ENCODE assay signal across 13 cellular contexts in the genomic region with DNA sequence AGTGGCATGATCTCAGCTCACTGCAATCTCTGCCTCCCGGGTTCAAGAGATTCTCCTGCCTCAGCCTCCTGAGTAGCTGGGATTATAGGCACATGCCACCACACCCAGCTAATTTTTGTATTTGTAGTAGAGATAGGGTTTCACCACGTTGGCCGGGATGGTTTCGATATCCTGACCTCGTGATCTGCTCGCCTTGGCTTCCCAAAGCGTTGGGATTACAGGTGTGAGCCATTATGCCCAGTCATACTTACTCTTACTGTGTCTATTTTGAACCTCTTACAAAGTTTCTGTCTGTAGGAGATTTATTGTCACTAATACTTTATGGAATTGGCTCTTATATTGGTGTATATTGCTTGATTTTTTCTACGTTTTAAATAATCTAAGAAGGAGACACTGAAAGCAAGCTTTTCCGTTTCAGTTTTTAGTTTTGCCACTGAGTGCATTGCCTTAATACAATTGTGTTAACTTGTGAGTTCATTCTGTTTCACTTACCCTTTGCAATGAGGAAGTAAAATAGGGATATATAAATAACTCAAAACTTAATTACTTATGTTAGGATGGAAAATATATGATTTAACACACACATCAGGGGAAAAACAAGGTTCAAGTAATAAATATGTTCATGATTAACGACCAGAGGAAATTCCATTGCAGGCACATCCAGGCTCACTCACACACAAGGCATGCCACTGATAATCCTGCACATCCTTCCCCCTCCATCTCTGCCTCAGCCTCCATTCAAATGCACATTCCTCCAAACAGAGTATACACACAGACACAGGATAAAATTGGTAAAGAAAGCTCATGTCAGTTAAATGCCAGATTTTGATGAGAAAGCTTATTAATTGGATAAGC.
DNase-seq lines count a peak whose midpoint lies in the region; ATAC-seq and TF ChIP-seq lines count a peak whose summit lies in the region.
"Had no signal": no experiment of that assay in that cellular context is flagged by ENCODE, and none has a peak within 500 bp of the region (broad histone marks: within the 10 kb centered on the region; RNA-seq: fewer than 3 reads in every experiment).

No MANE protein-coding gene starts in this region.

- DNase-seq in HFF-Myc (ENCODE audit: extremely low read depth, low read depth) (peak; percentile 81), amniotic stem cell (lab: John Stamatoyannopoulos, UW) (peak; percentile 38), kidney tubule cell (ENCODE audit: low spot score) (peak; percentile 76), C1 segment of cervical spinal cord (lab: John Stamatoyannopoulos, UW) (no peak)
- DNase-seq: naive thymus-derived CD4-positive, alpha-beta T cell; NCI-H1436; NCI-H774; spleen; trophoblast cell had no signal

- peak overlapping the region; percentile 41 for H3K27ac ChIP-seq in ACC112 (ENCODE audit: low read depth, low read length)

- peak overlapping the region; percentile 32; the same call in 1 of the 2 replicates for H3K4me3 ChIP-seq in ACC112 (ENCODE audit: low read depth, low read length)
- no peak overlapping the region for H3K4me3 ChIP-seq in HFF-Myc (replicated peaks; ENCODE audit: low read depth, low read length)
- H3K4me3 ChIP-seq: spleen had no signal

- no peaks in the 10 kb centered on the region for H3K79me2 ChIP-seq in ACC112 (ENCODE audit: control insufficient read depth, insufficient read depth, low read length, unreplicated experiment)

- no peaks in the 10 kb centered on the region for H3K36me3 ChIP-seq in ACC112 (ENCODE audit: insufficient read depth, low read length)
- H3K36me3 ChIP-seq: spleen had no signal

- ATAC-seq in GM19035 (IDR thresholded peaks at IDR 0.05; ENCODE audit: unreplicated experiment), result no peak
- no peak for ATAC-seq in HG02588 (IDR thresholded peaks at IDR 0.05; ENCODE audit: unreplicated experiment)
- ATAC-seq in HG03135 (IDR thresholded peaks at IDR 0.05; ENCODE audit: unreplicated experiment), result no peak
- ATAC-seq: naive thymus-derived CD4-positive, alpha-beta T cell had no signal

- peak overlapping the region; percentile 89 for H2AFZ ChIP-seq in ACC112 (ENCODE audit: low read length, unreplicated experiment)

- no peak for TF ChIP-seq CTCF in HFF-Myc (IDR thresholded peaks at IDR 0.05; ENCODE audit: low read depth, low read length, missing control alignments)

- H3K27me3 ChIP-seq in ACC112 (ENCODE audit: insufficient read depth, low read length), result no peaks in the 10 kb centered on the region

- H3K4me1 ChIP-seq in ACC112 (ENCODE audit: control insufficient read depth, insufficient read depth, low read length, unreplicated experiment), result peaks cover 27% of the 10 kb centered on the region

Comparison
In these comparisons a context has a peak if more than half of its experiments do, and no peak if none do; other contexts are left out.
1. DNase-seq: peak in HFF-Myc (single experiment), amniotic stem cell (single experiment) and kidney tubule cell (single experiment); none in C1 segment of cervical spinal cord (0 of 14).